21 cellular contexts compared by ENCODE assay signal in genomic region chr2:200219400-200220113, GRCh38.
DNase-seq lines count a peak whose midpoint lies in the region; ATAC-seq and TF ChIP-seq lines count a peak whose summit lies in the region.
"Had no signal": no experiment of that assay in that cellular context is flagged by ENCODE, and none has a peak within 500 bp of the region (broad histone marks: within the 10 kb centered on the region; RNA-seq: fewer than 3 reads in every experiment).

No MANE protein-coding gene starts in this region.

- H3K4me3 Mint-ChIP-seq in glutamatergic neuron (ENCODE audit: unreplicated experiment) (peak overlapping the region; percentile 64), T-cell (no peak overlapping the region)
- H3K4me3 Mint-ChIP-seq in CD8-positive, alpha-beta memory T cell = no peak overlapping the region
- H3K4me3 Mint-ChIP-seq: activated CD8-positive, alpha-beta T cell treated with anti-CD3 and anti-CD28 coated beads, Interleukin-2, amount 10 ng/mL, durations not matched to agents 7 days and 5 days; activated naive CD8-positive, alpha-beta T cell treated with anti-CD3 and anti-CD28 coated beads, Interleukin-2, amount 10 ng/mL, durations not matched to agents 7 days and 5 days; natural killer cell; stimulated activated effector memory CD8-positive, alpha-beta T cell treated with anti-CD3 and anti-CD28 coated beads, Interleukin-12 subunit alpha, Interleukin-12 subunit beta, amount 100 ng/mL, for 72 hours; T-helper 1 cell treated with Interleukin-12 subunit alpha and Interleukin-12 subunit beta and Interleukin-4 antibody, amounts not matched to agents 30 μg/mL and 1 μg/mL, for 36 hours had no signal

- ATAC-seq in T-cell (replicated peaks in 1 of 4) = no peak
- ATAC-seq: activated CD8-positive, alpha-beta T cell treated with anti-CD3 and anti-CD28 coated beads, Interleukin-2, amount 10 ng/mL, durations not matched to agents 7 days and 5 days; esophagus mucosa; natural killer cell; stimulated activated effector memory CD8-positive, alpha-beta T cell treated with anti-CD3 and anti-CD28 coated beads, Interleukin-12 subunit alpha, Interleukin-12 subunit beta, amount 100 ng/mL, for 72 hours had no signal

- no peaks in the 10 kb centered on the region for H3K27me3 Mint-ChIP-seq in glutamatergic neuron (ENCODE audit: unreplicated experiment)
- H3K27me3 Mint-ChIP-seq in T-cell = peaks cover 2 to 4% of the 10 kb centered on the region in 2 donors
- H3K27me3 Mint-ChIP-seq in CD8-positive, alpha-beta memory T cell = peaks cover 0 to 32% of the 10 kb centered on the region in 2 donors

- H3K9me3 Mint-ChIP-seq in glutamatergic neuron (ENCODE audit: unreplicated experiment) (peaks cover 2% of the 10 kb centered on the region), T-cell (no peaks in the 10 kb centered on the region)
- no peaks in the 10 kb centered on the region for H3K9me3 Mint-ChIP-seq in CD8-positive, alpha-beta memory T cell
- H3K9me3 Mint-ChIP-seq: activated naive CD8-positive, alpha-beta T cell treated with anti-CD3 and anti-CD28 coated beads, Interleukin-2, amount 10 ng/mL, durations not matched to agents 7 days and 5 days; natural killer cell; stimulated activated effector memory CD8-positive, alpha-beta T cell treated with anti-CD3 and anti-CD28 coated beads, Interleukin-12 subunit alpha, Interleukin-12 subunit beta, amount 100 ng/mL, for 72 hours; T-helper 1 cell treated with Interleukin-12 subunit alpha and Interleukin-12 subunit beta and Interleukin-4 antibody, amounts not matched to agents 30 μg/mL and 1 μg/mL, for 36 hours had no signal

- no peaks in the 10 kb centered on the region for H3K36me3 Mint-ChIP-seq in glutamatergic neuron (ENCODE audit: unreplicated experiment)
- H3K36me3 Mint-ChIP-seq in T-cell = no peaks in the 10 kb centered on the region
- H3K36me3 Mint-ChIP-seq in CD8-positive, alpha-beta memory T cell = no peaks in the 10 kb centered on the region
- H3K36me3 Mint-ChIP-seq: activated naive CD8-positive, alpha-beta T cell treated with anti-CD3 and anti-CD28 coated beads, Interleukin-2, amount 10 ng/mL, durations not matched to agents 7 days and 5 days; natural killer cell; stimulated activated effector memory CD8-positive, alpha-beta T cell treated with anti-CD3 and anti-CD28 coated beads, Interleukin-12 subunit alpha, Interleukin-12 subunit beta, amount 100 ng/mL, for 72 hours had no signal

- peaks cover 34% of the 10 kb centered on the region for H3K4me1 Mint-ChIP-seq in glutamatergic neuron (ENCODE audit: low read depth, unreplicated experiment)
- no peaks in the 10 kb centered on the region for H3K4me1 Mint-ChIP-seq in T-cell
- no peaks in the 10 kb centered on the region for H3K4me1 Mint-ChIP-seq in CD8-positive, alpha-beta memory T cell
- H3K4me1 Mint-ChIP-seq: activated naive CD8-positive, alpha-beta T cell treated with anti-CD3 and anti-CD28 coated beads, Interleukin-2, amount 10 ng/mL, durations not matched to agents 7 days and 5 days; natural killer cell had no signal

- TF ChIP-seq CTCF in glutamatergic neuron (IDR thresholded peaks at IDR 0.05; ENCODE audit: partially characterized antibody, unreplicated experiment) = no peak

- H3K4me3 ChIP-seq in CD8-positive, alpha-beta memory T cell (ENCODE audit: low read length) = no peak overlapping the region
- H3K4me3 ChIP-seq: thyroid gland had no signal

- DNase-seq in NCI-H510A treated with DMSO at 0.1 percent for 48 hours (lab: John Stamatoyannopoulos, UW) = peak; percentile 41
- no peak for DNase-seq in NCI-H510A (lab: John Stamatoyannopoulos, UW)
- DNase-seq in NCI-H82 (lab: John Stamatoyannopoulos, UW) = peak; percentile 82
- DNase-seq in glutamatergic neuron = no peak
- DNase-seq in T-cell = no peak
- no peak for DNase-seq in activated CD4-positive, alpha-beta T cell treated with anti-CD3 and anti-CD28 coated beads, Interleukin-2, amount 50 U/mL, for 48 hours
- no peak for DNase-seq in CD8-positive, alpha-beta memory T cell
- DNase-seq in COLO829 (ENCODE audit: low spot score) = no peak
- DNase-seq: activated CD8-positive, alpha-beta T cell treated with anti-CD3 and anti-CD28 coated beads, Interleukin-2, amount 10 ng/mL, durations not matched to agents 7 days and 5 days; activated naive CD8-positive, alpha-beta T cell treated with anti-CD3 and anti-CD28 coated beads, Interleukin-2, amount 10 ng/mL, durations not matched to agents 7 days and 5 days; C1 segment of cervical spinal cord; kidney; mesendoderm; MM.1S; natural killer cell; stimulated activated CD4-positive, alpha-beta T cell treated with anti-CD3 and anti-CD28 coated beads, Interleukin-12 subunit alpha, Interleukin-12 subunit beta, amount 100 ng/mL, for 4 hours; thyroid gland had no signal

- no peaks in the 10 kb centered on the region for H3K27me3 ChIP-seq in CD8-positive, alpha-beta memory T cell (ENCODE audit: insufficient read depth, low read length, poor library complexity, severe bottlenecking)
- H3K27me3 ChIP-seq: thyroid gland had no signal

- H3K36me3 ChIP-seq in CD8-positive, alpha-beta memory T cell (ENCODE audit: insufficient read depth, low read length) = no peaks in the 10 kb centered on the region
- H3K36me3 ChIP-seq: thyroid gland had no signal

- peak overlapping the region; percentile 95 for H3K27ac Mint-ChIP-seq in glutamatergic neuron (ENCODE audit: unreplicated experiment)
- H3K27ac Mint-ChIP-seq in T-cell = no peak overlapping the region
- H3K27ac Mint-ChIP-seq in CD8-positive, alpha-beta memory T cell = no peak overlapping the region
- H3K27ac Mint-ChIP-seq: activated CD8-positive, alpha-beta T cell treated with anti-CD3 and anti-CD28 coated beads, Interleukin-2, amount 10 ng/mL, durations not matched to agents 7 days and 5 days; activated naive CD8-positive, alpha-beta T cell treated with anti-CD3 and anti-CD28 coated beads, Interleukin-2, amount 10 ng/mL, durations not matched to agents 7 days and 5 days; natural killer cell; stimulated activated effector memory CD8-positive, alpha-beta T cell treated with anti-CD3 and anti-CD28 coated beads, Interleukin-12 subunit alpha, Interleukin-12 subunit beta, amount 100 ng/mL, for 72 hours; T-helper 1 cell treated with Interleukin-12 subunit alpha and Interleukin-12 subunit beta and Interleukin-4 antibody, amounts not matched to agents 30 μg/mL and 1 μg/mL, for 36 hours had no signal

- CTCF ChIA-PET in T-cell (lab: Charles Lee) = no interaction called here
- CTCF ChIA-PET in CD8-positive, alpha-beta memory T cell (lab: Charles Lee) = no interaction called here

- H3K27ac ChIP-seq in CD8-positive, alpha-beta memory T cell (ENCODE audit: low read depth, low read length) = no peak overlapping the region
- H3K27ac ChIP-seq: thyroid gland, VCaP had no signal

- POLR2A ChIA-PET in T-cell (lab: Charles Lee) = no interaction called here
- POLR2A ChIA-PET in CD8-positive, alpha-beta memory T cell (lab: Charles Lee) = no interaction called here

- H3K9me3 ChIP-seq in CD8-positive, alpha-beta memory T cell (ENCODE audit: low read length) = no peaks in the 10 kb centered on the region
- H3K9me3 ChIP-seq: thyroid gland had no signal

- no peaks in the 10 kb centered on the region for H3K4me1 ChIP-seq in CD8-positive, alpha-beta memory T cell (ENCODE audit: insufficient read depth, low read length)

Comparison
In these comparisons a context has a peak if more than half of its experiments do, and no peak if none do; other contexts are left out.
1. DNase-seq: peak in NCI-H510A treated with DMSO at 0.1 percent for 48 hours (single experiment) and NCI-H82 (single experiment); none in NCI-H510A (single experiment), glutamatergic neuron (single experiment), T-cell (0 of 34), activated CD4-positive, alpha-beta T cell treated with anti-CD3 and anti-CD28 coated beads, Interleukin-2, amount 50 U/mL, for 48 hours (0 of 2), CD8-positive, alpha-beta memory T cell (0 of 5) and COLO829 (single experiment).